21 cellular contexts compared by ENCODE assay signal in the genomic region with DNA sequence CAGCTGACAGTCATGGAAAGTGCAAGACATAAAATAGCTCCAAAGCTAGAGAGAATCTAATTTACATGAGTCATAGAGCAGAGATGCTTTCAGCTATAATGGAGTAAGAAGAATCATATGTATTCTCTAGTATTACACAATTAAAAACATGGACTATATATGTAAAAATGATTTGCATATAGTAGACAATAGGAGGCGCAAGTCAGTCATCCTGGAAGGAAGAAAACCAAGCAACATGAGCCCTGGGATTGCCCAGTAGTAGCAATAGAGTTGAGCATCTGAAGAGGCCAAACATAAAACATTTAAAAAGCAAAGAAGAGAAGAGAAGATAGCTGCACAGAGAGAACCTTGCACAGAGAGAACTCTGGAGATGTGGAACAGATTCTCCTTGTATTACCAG.
A peak's percentile ranks its signal among the peaks of the same experiment; 100 is the strongest.
DNase-seq lines count a peak whose midpoint lies in the region; ATAC-seq and TF ChIP-seq lines count a peak whose summit lies in the region.
"Had no signal": no experiment of that assay in that cellular context is flagged by ENCODE, and none has a peak within 500 bp of the region (broad histone marks: within the 10 kb centered on the region; RNA-seq: fewer than 3 reads in every experiment).

No MANE protein-coding gene starts in this region.

- H3K4me1 ChIP-seq in mesendoderm (ENCODE audit: control insufficient read depth, low read depth, low read length) = no peaks in the 10 kb centered on the region
- H3K4me1 ChIP-seq: BE2C had no signal

- no peak for TF ChIP-seq EP300 in Ishikawa (IDR thresholded peaks at IDR 0.05; ENCODE audit: borderline replicate concordance)

- H2BK120ac ChIP-seq in mesendoderm (ENCODE audit: low read depth, low read length) = no peak overlapping the region

- no peak overlapping the region for H4K5ac ChIP-seq in mesendoderm (ENCODE audit: low read length)

- H3K79me1 ChIP-seq in mesendoderm (ENCODE audit: low read length) = no peaks in the 10 kb centered on the region

- H4K8ac ChIP-seq in mesendoderm (ENCODE audit: low read depth, low read length) = no peak overlapping the region

- peak; percentile 33; the same call in 1 of the 2 replicates for TF ChIP-seq RAD21 in Ishikawa (IDR thresholded peaks at IDR 0.05; ENCODE audit: low read depth)

- H3K4ac ChIP-seq in mesendoderm (ENCODE audit: low read depth, low read length) = no peak overlapping the region

- H3K4me2 ChIP-seq in mesendoderm (ENCODE audit: low read length) = no peak overlapping the region
- H3K4me2 ChIP-seq: KMS-11 had no signal

- CTCF ChIA-PET in WTC11 (lab: Charles Lee) = interaction anchor here (1.9 kb wide), 1 partner anchor 530 kb away, joined by 5 read pairs; no protein-coding TSS in a partner anchor

- no peaks in the 10 kb centered on the region for H3K79me2 ChIP-seq in mesendoderm (ENCODE audit: control insufficient read depth, insufficient read depth, low read length)

- no peaks in the 10 kb centered on the region for H3K36me3 ChIP-seq in mesendoderm (ENCODE audit: control insufficient read depth, insufficient read depth, low read length)
- H3K36me3 ChIP-seq: BE2C had no signal

- H3K4me3 ChIP-seq in mesendoderm (ENCODE audit: low read length) = no peak overlapping the region
- H3K4me3 ChIP-seq: GM23248 had no signal

- no peak overlapping the region for H3K4me3 Mint-ChIP-seq in WTC11
- H3K4me3 Mint-ChIP-seq: CD4-positive, CD25-positive, alpha-beta regulatory T cell had no signal

- DNase-seq in WTC11 (ENCODE audit: low spot score) (no peak), mesendoderm (peak; percentile 15), SHP77 treated with DMSO at 0.1 percent for 48 hours (lab: John Stamatoyannopoulos, UW) (no peak), AG08396 (ENCODE audit: low spot score) (no peak)
- DNase-seq: BE2C; CD4-positive, CD25-positive, alpha-beta regulatory T cell; DMS79; GM23248; MV-4-11; NCI-H1694; NCI-H2081; NCI-H2171; NCI-H524 treated with DMSO at 0.1 percent for 48 hours; OCI-M1; T-helper 2 cell had no signal

- H2BK5ac ChIP-seq in mesendoderm (ENCODE audit: low read length) = no peak overlapping the region

- no peaks in the 10 kb centered on the region for H3K27me3 ChIP-seq in mesendoderm (ENCODE audit: insufficient read depth, low read length, poor library complexity)
- H3K27me3 ChIP-seq: BE2C had no signal

- POLR2A ChIA-PET in WTC11 (lab: Charles Lee) = no interaction called here

- WGBS in mesendoderm (ENCODE audit: extremely low coverage, insufficient coverage, low lambda C conversion rate) = no CpG with 5 or more reads among the region's 1 CpG

- no peak overlapping the region for H2AK5ac ChIP-seq in mesendoderm (ENCODE audit: low read length)

- H3K56ac ChIP-seq in mesendoderm (ENCODE audit: low read length) = no peak overlapping the region

- no peaks in the 10 kb centered on the region for H3K9me3 Mint-ChIP-seq in WTC11

- H3K4me1 Mint-ChIP-seq in WTC11 = no peaks in the 10 kb centered on the region
- H3K4me1 Mint-ChIP-seq: CD4-positive, CD25-positive, alpha-beta regulatory T cell had no signal

- no peaks in the 10 kb centered on the region; the same call in 1 of the 2 replicates for H3K27me3 Mint-ChIP-seq in WTC11 (ENCODE audit: low read depth)
- H3K27me3 Mint-ChIP-seq: CD4-positive, CD25-positive, alpha-beta regulatory T cell had no signal

- no peak overlapping the region for H3K23ac ChIP-seq in mesendoderm (ENCODE audit: low read length)

- H3K9ac ChIP-seq in mesendoderm (ENCODE audit: low read length) = no peak overlapping the region
- H3K9ac ChIP-seq: GM23248, KMS-11 had no signal

- ATAC-seq in WTC11 = peak; percentile 34; the same call in 1 of the 2 replicates
- ATAC-seq in GM21619 (IDR thresholded peaks at IDR 0.05; ENCODE audit: unreplicated experiment) = no peak
- ATAC-seq in HG03108 (IDR thresholded peaks at IDR 0.05; ENCODE audit: unreplicated experiment) = no peak
- ATAC-seq: Right ventricle myocardium inferior had no signal

- no peak overlapping the region for H2BK15ac ChIP-seq in mesendoderm (replicated peaks; ENCODE audit: low read depth)

- H3K36me3 Mint-ChIP-seq in WTC11 = no peaks in the 10 kb centered on the region; the same call in 1 of the 2 replicates
- H3K36me3 Mint-ChIP-seq: CD4-positive, CD25-positive, alpha-beta regulatory T cell had no signal

- no peak overlapping the region for H3K27ac Mint-ChIP-seq in WTC11
- H3K27ac Mint-ChIP-seq: CD4-positive, CD25-positive, alpha-beta regulatory T cell had no signal

- H3K27ac ChIP-seq in C4-2B (no peak overlapping the region), mesendoderm (ENCODE audit: low read depth, low read length) (no peak overlapping the region)
- H3K27ac ChIP-seq: GM23248, KMS-11 had no signal

- TF ChIP-seq CTCF in C4-2B (conservative IDR thresholded peaks at IDR 0.05) (peak; percentile 27), WTC11 (IDR thresholded peaks at IDR 0.05) (no peak)

- H3K18ac ChIP-seq in mesendoderm (ENCODE audit: low read length) = no peak overlapping the region

TF ChIP-seq in Ishikawa, 13 proteins besides CTCF, POLR2A, EP300 and RAD21 (continues in another document):
- TF ChIP-seq CEBPB (IDR thresholded peaks at IDR 0.05) = no peak
- TF ChIP-seq TAF1 (IDR thresholded peaks at IDR 0.05; ENCODE audit: low read depth) = no peak
- no peak for TF ChIP-seq TEAD4 (IDR thresholded peaks at IDR 0.05)
- TF ChIP-seq ZBTB7A (IDR thresholded peaks at IDR 0.05; ENCODE audit: low read depth) = no peak
- TF ChIP-seq, protein P1, sequence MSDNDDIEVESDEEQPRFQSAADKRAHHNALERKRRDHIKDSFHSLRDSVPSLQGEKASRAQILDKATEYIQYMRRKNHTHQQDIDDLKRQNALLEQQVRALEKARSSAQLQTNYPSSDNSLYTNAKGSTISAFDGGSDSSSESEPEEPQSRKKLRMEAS (IDR thresholded peaks at IDR 0.05) = no peak
- TF ChIP-seq YY1 (IDR thresholded peaks at IDR 0.05; ENCODE audit: low read depth) = no peak
- no peak for TF ChIP-seq TCF12 (IDR thresholded peaks at IDR 0.05; ENCODE audit: low read depth)
- TF ChIP-seq EGR1 (IDR thresholded peaks at IDR 0.05) = no peak
- TF ChIP-seq FOXM1 (IDR thresholded peaks at IDR 0.05; ENCODE audit: borderline replicate concordance, low read depth) = no peak
- TF ChIP-seq CREB1 (IDR thresholded peaks at IDR 0.05; ENCODE audit: low read depth) = no peak

TF ChIP-seq in WTC11, 78 proteins besides CTCF, POLR2A, EP300 and RAD21:
- no peak for TF ChIP-seq NFE2L1 (CRISPR knock-in tag; IDR thresholded peaks at IDR 0.05)
- no peak for TF ChIP-seq JUN (CRISPR knock-in tag; IDR thresholded peaks at IDR 0.05)
- TF ChIP-seq EMX1 (CRISPR knock-in tag; IDR thresholded peaks at IDR 0.05) = no peak
- no peak for TF ChIP-seq ZNF219 (CRISPR knock-in tag; IDR thresholded peaks at IDR 0.05; ENCODE audit: borderline replicate concordance)
- TF ChIP-seq GTF2I (CRISPR knock-in tag; conservative IDR thresholded peaks at IDR 0.05) = no peak
- TF ChIP-seq SOX15 (CRISPR knock-in tag; IDR thresholded peaks at IDR 0.05) = no peak
- no peak for TF ChIP-seq ATF1 (CRISPR knock-in tag; IDR thresholded peaks at IDR 0.05)
- TF ChIP-seq, protein P2, sequence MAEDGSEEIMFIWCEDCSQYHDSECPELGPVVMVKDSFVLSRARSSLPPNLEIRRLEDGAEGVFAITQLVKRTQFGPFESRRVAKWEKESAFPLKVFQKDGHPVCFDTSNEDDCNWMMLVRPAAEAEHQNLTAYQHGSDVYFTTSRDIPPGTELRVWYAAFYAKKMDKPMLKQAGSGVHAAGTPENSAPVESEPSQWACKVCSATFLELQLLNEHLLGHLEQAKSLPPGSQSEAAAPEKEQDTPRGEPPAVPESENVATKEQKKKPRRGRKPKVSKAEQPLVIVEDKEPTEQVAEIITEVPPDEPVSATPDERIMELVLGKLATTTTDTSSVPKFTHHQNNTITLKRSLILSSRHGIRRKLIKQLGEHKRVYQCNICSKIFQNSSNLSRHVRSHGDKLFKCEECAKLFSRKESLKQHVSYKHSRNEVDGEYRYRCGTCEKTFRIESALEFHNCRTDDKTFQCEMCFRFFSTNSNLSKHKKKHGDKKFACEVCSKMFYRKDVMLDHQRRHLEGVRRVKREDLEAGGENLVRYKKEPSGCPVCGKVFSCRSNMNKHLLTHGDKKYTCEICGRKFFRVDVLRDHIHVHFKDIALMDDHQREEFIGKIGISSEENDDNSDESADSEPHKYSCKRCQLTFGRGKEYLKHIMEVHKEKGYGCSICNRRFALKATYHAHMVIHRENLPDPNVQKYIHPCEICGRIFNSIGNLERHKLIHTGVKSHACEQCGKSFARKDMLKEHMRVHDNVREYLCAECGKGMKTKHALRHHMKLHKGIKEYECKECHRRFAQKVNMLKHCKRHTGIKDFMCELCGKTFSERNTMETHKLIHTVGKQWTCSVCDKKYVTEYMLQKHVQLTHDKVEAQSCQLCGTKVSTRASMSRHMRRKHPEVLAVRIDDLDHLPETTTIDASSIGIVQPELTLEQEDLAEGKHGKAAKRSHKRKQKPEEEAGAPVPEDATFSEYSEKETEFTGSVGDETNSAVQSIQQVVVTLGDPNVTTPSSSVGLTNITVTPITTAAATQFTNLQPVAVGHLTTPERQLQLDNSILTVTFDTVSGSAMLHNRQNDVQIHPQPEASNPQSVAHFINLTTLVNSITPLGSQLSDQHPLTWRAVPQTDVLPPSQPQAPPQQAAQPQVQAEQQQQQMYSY (CRISPR knock-in tag; IDR thresholded peaks at IDR 0.05) = no peak
- TF ChIP-seq, protein P3, sequence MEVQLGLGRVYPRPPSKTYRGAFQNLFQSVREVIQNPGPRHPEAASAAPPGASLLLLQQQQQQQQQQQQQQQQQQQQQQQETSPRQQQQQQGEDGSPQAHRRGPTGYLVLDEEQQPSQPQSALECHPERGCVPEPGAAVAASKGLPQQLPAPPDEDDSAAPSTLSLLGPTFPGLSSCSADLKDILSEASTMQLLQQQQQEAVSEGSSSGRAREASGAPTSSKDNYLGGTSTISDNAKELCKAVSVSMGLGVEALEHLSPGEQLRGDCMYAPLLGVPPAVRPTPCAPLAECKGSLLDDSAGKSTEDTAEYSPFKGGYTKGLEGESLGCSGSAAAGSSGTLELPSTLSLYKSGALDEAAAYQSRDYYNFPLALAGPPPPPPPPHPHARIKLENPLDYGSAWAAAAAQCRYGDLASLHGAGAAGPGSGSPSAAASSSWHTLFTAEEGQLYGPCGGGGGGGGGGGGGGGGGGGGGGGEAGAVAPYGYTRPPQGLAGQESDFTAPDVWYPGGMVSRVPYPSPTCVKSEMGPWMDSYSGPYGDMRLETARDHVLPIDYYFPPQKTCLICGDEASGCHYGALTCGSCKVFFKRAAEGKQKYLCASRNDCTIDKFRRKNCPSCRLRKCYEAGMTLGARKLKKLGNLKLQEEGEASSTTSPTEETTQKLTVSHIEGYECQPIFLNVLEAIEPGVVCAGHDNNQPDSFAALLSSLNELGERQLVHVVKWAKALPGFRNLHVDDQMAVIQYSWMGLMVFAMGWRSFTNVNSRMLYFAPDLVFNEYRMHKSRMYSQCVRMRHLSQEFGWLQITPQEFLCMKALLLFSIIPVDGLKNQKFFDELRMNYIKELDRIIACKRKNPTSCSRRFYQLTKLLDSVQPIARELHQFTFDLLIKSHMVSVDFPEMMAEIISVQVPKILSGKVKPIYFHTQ (CRISPR knock-in tag; IDR thresholded peaks at IDR 0.05) = no peak
- no peak for TF ChIP-seq ETV6 (CRISPR knock-in tag; IDR thresholded peaks at IDR 0.05)
TF ChIP-seq in WTC11: peak in this region for 0.
